In genomic region chr6:84013354-84013753, GRCh38 we compare ENCODE assay signal across 2 cellular contexts.
TF ChIP-seq lines count a peak whose summit lies in the region.

No MANE protein-coding gene starts in this region.

TF ChIP-seq in GM23338, 12 proteins besides CTCF, POLR2A, EP300 and RAD21 (continued from another document):
- no peak for TF ChIP-seq ZNF462 (CRISPR knock-in tag; IDR thresholded peaks at IDR 0.05)
- no peak for TF ChIP-seq JUNB (IDR thresholded peaks at IDR 0.05; ENCODE audit: unreplicated experiment)
- TF ChIP-seq ZNF114 (CRISPR knock-in tag; IDR thresholded peaks at IDR 0.05) = no peak
- TF ChIP-seq POLR2AphosphoS5 (IDR thresholded peaks at IDR 0.05; ENCODE audit: low read depth) = no peak

TF ChIP-seq in K562, 482 proteins besides CTCF, POLR2A, EP300 and RAD21 (continued from another document):
- TF ChIP-seq E2F8 (IDR thresholded peaks at IDR 0.05; ENCODE audit: low read depth, partially characterized antibody) = no peak
TF ChIP-seq in K562: peak in this region for 0.
